In genomic region chr18:32470136-32470712, GRCh38 we compare ENCODE assay signal across 8 cellular contexts. TPM values are rescaled to one million over a fixed set of nuclear protein-coding genes. Genes with fewer than 3 reads are reported as not detected.
A peak's percentile ranks its signal among the peaks of the same experiment; 100 is the strongest.
DNase-seq lines count a peak whose midpoint lies in the region; ATAC-seq and TF ChIP-seq lines count a peak whose summit lies in the region.

No MANE protein-coding gene starts in this region.

- intact Hi-C loops in mammary epithelial cell (cut with micrococcal nuclease) = loop anchor here (1.0 to 5.0 kb wide), 4 partner anchors 62 to 378 kb away; partner anchors contain the start of gene RNF138

- H3K27ac Mint-ChIP-seq in stimulated activated naive CD8-positive, alpha-beta T cell treated with anti-CD3 and anti-CD28 coated beads, Interleukin-15, amount 100 ng/mL, for 72 hours = no peak overlapping the region

- H3K4me1 Mint-ChIP-seq in stimulated activated naive CD8-positive, alpha-beta T cell treated with anti-CD3 and anti-CD28 coated beads, Interleukin-15, amount 100 ng/mL, for 72 hours = peaks cover 32% of the 10 kb centered on the region

- no TSS peak for BruUV-seq in mammary epithelial cell (replicated peaks; lab: Mats Ljungman, UMichigan)

- H3K9ac ChIP-seq in OCI-LY1 (ENCODE audit: low read length) (peak overlapping the region; percentile 48), mammary epithelial cell (ENCODE audit: insufficient read depth, low read length) (no peak overlapping the region)

- no peaks in the 10 kb centered on the region for H3K9me2 ChIP-seq in OCI-LY1 (ENCODE audit: low read depth, low read length)

- H3K27me3 ChIP-seq in OCI-LY1 (ENCODE audit: insufficient read depth, low read length) (no peaks in the 10 kb centered on the region; the same call in 1 of the 2 replicates), mammary epithelial cell (ENCODE audit: insufficient read depth, low read length) (no peaks in the 10 kb centered on the region), kidney epithelial cell (ENCODE audit: control insufficient read depth, insufficient read depth, low read length) (no peaks in the 10 kb centered on the region)

- H3K36me3 ChIP-seq in OCI-LY1 (ENCODE audit: insufficient read depth, low read length) = no peaks in the 10 kb centered on the region
- no peaks in the 10 kb centered on the region for H3K36me3 ChIP-seq in mammary epithelial cell (ENCODE audit: insufficient read depth, low read length)
- no peaks in the 10 kb centered on the region for H3K36me3 ChIP-seq in kidney epithelial cell (ENCODE audit: control insufficient read depth, insufficient read depth, low read length)

- dilution Hi-C loops in mammary epithelial cell (cut with HindIII; ENCODE audit: low sequenced_read_pairs) = no loop called here

- ATAC-seq in GM19324 (IDR thresholded peaks at IDR 0.05; ENCODE audit: low FRiP score, unreplicated experiment) (peak; percentile 31), GM19395 (IDR thresholded peaks at IDR 0.05; ENCODE audit: unreplicated experiment) (no peak)
- ATAC-seq in stimulated activated naive CD8-positive, alpha-beta T cell treated with anti-CD3 and anti-CD28 coated beads, Interleukin-15, amount 100 ng/mL, for 72 hours = peak; percentile 2

- peak overlapping the region; percentile 62 for H3K4me3 ChIP-seq in AG10803 (ENCODE audit: low read length)
- peak overlapping the region; percentile 64 for H3K4me3 ChIP-seq in OCI-LY1 (ENCODE audit: low read depth, low read length, poor library complexity, severe bottlenecking)
- peak overlapping the region; percentile 70 to 89 (median 74) for H3K4me3 ChIP-seq in mammary epithelial cell (replicated peaks in 1 of 3; ENCODE audit: insufficient read depth in 1 of 3, low read depth in 2 of 3, low read length in 3 of 3)
- peak overlapping the region; percentile 88 for H3K4me3 ChIP-seq in kidney epithelial cell (ENCODE audit: low read depth, low read length)

- H2AFZ ChIP-seq in OCI-LY1 (ENCODE audit: low read length) (no peak overlapping the region), mammary epithelial cell (ENCODE audit: low read depth, low read length) (peak overlapping the region; percentile 91)

- no peaks in the 10 kb centered on the region for H3F3A ChIP-seq in OCI-LY1 (ENCODE audit: insufficient read depth, low read length)

- peaks cover 84% of the 10 kb centered on the region for H3K27me3 Mint-ChIP-seq in stimulated activated naive CD8-positive, alpha-beta T cell treated with anti-CD3 and anti-CD28 coated beads, Interleukin-15, amount 100 ng/mL, for 72 hours

- H3K4me2 ChIP-seq in OCI-LY1 (ENCODE audit: low read length) (peak overlapping the region; percentile 68), mammary epithelial cell (ENCODE audit: insufficient read depth, low read depth, low read length) (peak overlapping the region; percentile 78)

- H3K9me3 ChIP-seq in OCI-LY1 (ENCODE audit: low read length) (no peaks in the 10 kb centered on the region), mammary epithelial cell (replicated peaks; ENCODE audit: insufficient read depth, low read length) (no peaks in the 10 kb centered on the region)

- in situ Hi-C loops in mammary epithelial cell (cut with MboI; ENCODE audit: low sequenced_read_pairs in 2 of 2) = loop anchor here in 1 of 2 donors (5.0 kb wide), 1 partner anchor 183 kb away; no protein-coding TSS in a partner anchor

- H3K79me2 ChIP-seq in OCI-LY1 (ENCODE audit: insufficient read depth, low read length) = no peaks in the 10 kb centered on the region
- peaks cover 37% of the 10 kb centered on the region for H3K79me2 ChIP-seq in mammary epithelial cell (ENCODE audit: insufficient read depth, low read length)

- H3K9me3 Mint-ChIP-seq in stimulated activated naive CD8-positive, alpha-beta T cell treated with anti-CD3 and anti-CD28 coated beads, Interleukin-15, amount 100 ng/mL, for 72 hours = no peaks in the 10 kb centered on the region

- CTCF ChIA-PET in mammary epithelial cell (lab: Charles Lee; ENCODE audit: low non-redundant PET) = interaction anchor here (0.6 to 3.1 kb wide), 15 partner anchors 79 to 1569 kb away, joined by 3 to 47 read pairs (median 5); no protein-coding TSS in a partner anchor

- no peak overlapping the region for H3K27ac ChIP-seq in OCI-LY1 (ENCODE audit: low read depth, low read length, poor library complexity, severe bottlenecking)
- H3K27ac ChIP-seq in mammary epithelial cell (ENCODE audit: insufficient read depth, low read depth, low read length) = no peak overlapping the region

- 1% methylated on average over 14 of the region's 81 CpGs for WGBS in mammary epithelial cell (ENCODE audit: low coverage, missing lambda C conversion rate)

- H3K4me1 ChIP-seq in OCI-LY1 (ENCODE audit: insufficient read depth, low read length, severe bottlenecking) = peaks cover 27% of the 10 kb centered on the region
- H3K4me1 ChIP-seq in mammary epithelial cell (ENCODE audit: insufficient read depth, low read length) = peaks cover 12% of the 10 kb centered on the region

- TF ChIP-seq CTCF in AG10803 (conservative IDR thresholded peaks at IDR 0.05; ENCODE audit: low read length) (no peak), OCI-LY1 (IDR thresholded peaks at IDR 0.05; ENCODE audit: low read length) (no peak), mammary epithelial cell (conservative IDR thresholded peaks at IDR 0.05 in 1 of 2, IDR thresholded peaks at IDR 0.05 in 1 of 2; ENCODE audit: extremely low read depth in 1 of 2, insufficient read depth in 1 of 2, low read depth in 1 of 2, low read length in 2 of 2) (no peak), kidney epithelial cell (IDR thresholded peaks at IDR 0.05; ENCODE audit: insufficient read depth, low read length, poor library complexity, severe bottlenecking) (no peak)

- DNase-seq in AG10803 (ENCODE audit: low read depth) (peak; percentile 16), mammary epithelial cell (no peak), kidney epithelial cell (ENCODE audit: low read depth) (no peak), NK-92 (lab: John Stamatoyannopoulos, UW; ENCODE audit: unreplicated experiment) (no peak)
- DNase-seq in stimulated activated naive CD8-positive, alpha-beta T cell treated with anti-CD3 and anti-CD28 coated beads, Interleukin-15, amount 100 ng/mL, for 72 hours = peak in 1 of 2 donors; percentile 4

- peak overlapping the region; percentile 81 to 82 for H3K4me3 Mint-ChIP-seq in stimulated activated naive CD8-positive, alpha-beta T cell treated with anti-CD3 and anti-CD28 coated beads, Interleukin-15, amount 100 ng/mL, for 72 hours

- H4K20me1 ChIP-seq in OCI-LY1 (ENCODE audit: insufficient read depth, low read length) = no peaks in the 10 kb centered on the region
- H4K20me1 ChIP-seq in mammary epithelial cell (ENCODE audit: insufficient read depth, low read length) = no peaks in the 10 kb centered on the region

RNA-seq across cellular contexts. Expression of gene GAREM1, which starts 0.5 kb away (rescaled TPM):
- total RNA-seq in mammary epithelial cell = 1 to 10 TPM; 6.8 to 9.0 TPM
- polyA plus RNA-seq in mammary epithelial cell = 5.9 TPM
- 15.5 TPM for polyA minus RNA-seq in mammary epithelial cell
- total RNA-seq in kidney epithelial cell = 2.9 and 3.8 TPM in 2 replicates
